10 cellular contexts compared by ENCODE assay signal in the genomic region with DNA sequence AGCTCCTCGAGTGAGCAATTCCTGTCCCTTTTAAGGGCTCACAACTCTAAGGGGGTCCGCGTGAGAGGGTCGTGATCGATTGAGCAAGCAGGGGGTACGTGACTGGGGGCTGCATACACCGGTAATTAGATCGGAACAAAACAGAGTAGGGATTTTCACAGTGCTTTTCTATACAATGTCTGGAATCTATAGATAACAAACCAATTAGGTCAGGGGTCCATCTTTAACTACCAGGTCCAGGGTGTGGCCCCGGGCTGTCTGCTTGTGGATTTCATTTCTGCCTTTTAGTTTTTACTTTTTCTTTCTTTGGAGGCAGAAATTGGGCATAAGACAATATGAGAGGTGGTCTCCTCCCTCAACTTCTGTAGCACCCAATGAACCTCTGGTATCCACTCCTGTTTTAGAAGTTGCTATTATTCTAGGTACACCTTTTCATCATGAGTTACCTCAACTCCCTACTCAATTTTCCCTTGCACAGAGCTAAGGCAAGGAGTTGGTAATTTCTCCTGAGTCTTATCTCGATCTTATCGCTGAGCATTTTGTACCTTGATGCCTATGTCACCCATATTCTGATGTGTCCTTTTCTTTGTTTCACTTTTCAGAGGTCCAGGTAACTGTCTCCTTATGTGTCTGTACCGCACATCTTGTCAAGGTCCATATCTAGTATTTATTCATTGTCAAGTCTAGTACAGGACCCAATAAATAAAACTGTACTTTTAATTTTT. TPM values are rescaled to one million over a fixed set of nuclear protein-coding genes. Genes with fewer than 3 reads are reported as not detected.
DNase-seq lines count a peak whose midpoint lies in the region; ATAC-seq and TF ChIP-seq lines count a peak whose summit lies in the region.
"Not testable (repeated sequence)": the region's sequence is repeated elsewhere in the genome, so short reads cannot be mapped to it uniquely, and the experiment has no call there.
"Had no signal": no experiment of that assay in that cellular context is flagged by ENCODE, and none has a peak within 500 bp of the region (broad histone marks: within the 10 kb centered on the region; RNA-seq: fewer than 3 reads in every experiment).

No MANE protein-coding gene starts in this region.

- H3K27me3 ChIP-seq in DOHH2 (ENCODE audit: control insufficient read depth, low read length); OCI-LY1 (ENCODE audit: insufficient read depth, low read length); mononuclear cell (ENCODE audit: insufficient read depth, low read length); uterus: not testable (repeated sequence)

- intact Hi-C loops in uterus (cut with DNase I; ENCODE audit: low total_unique reads), result not testable (repeated sequence)

- peaks cover 63% of the 10 kb centered on the region for H3K4me1 Mint-ChIP-seq in activated T-cell treated with anti-CD3 and anti-CD28 coated beads, Interleukin-2, amount 50 U/mL, for 4 hours (ENCODE audit: low read depth)

- H3K36me3 Mint-ChIP-seq in activated T-cell treated with anti-CD3 and anti-CD28 coated beads, Interleukin-2, amount 50 U/mL, for 4 hours (ENCODE audit: insufficient read depth), result peaks cover 10% of the 10 kb centered on the region

- H3F3A ChIP-seq in DOHH2 (ENCODE audit: control insufficient read depth, insufficient read depth), result peaks cover 11% of the 10 kb centered on the region
- H3F3A ChIP-seq in OCI-LY1 (ENCODE audit: insufficient read depth, low read length), result not testable (repeated sequence)

- not testable (repeated sequence) for H3K27me3 Mint-ChIP-seq in activated T-cell treated with anti-CD3 and anti-CD28 coated beads, Interleukin-2, amount 50 U/mL, for 4 hours (ENCODE audit: low read depth)

- ATAC-seq in activated T-cell treated with anti-CD3 and anti-CD28 coated beads, Interleukin-2, amount 50 U/mL, for 4 hours, result peak; percentile 9 to 42

- TF ChIP-seq CTCF in DOHH2 (IDR thresholded peaks at IDR 0.05; ENCODE audit: low read depth, low read length, poor library complexity, severe bottlenecking); OCI-LY1 (IDR thresholded peaks at IDR 0.05; ENCODE audit: low read length); fibroblast of villous mesenchyme (IDR thresholded peaks at IDR 0.05; ENCODE audit: insufficient read depth, low read depth, low read length); uterus (IDR thresholded peaks at IDR 0.05): not testable (repeated sequence)

- peak overlapping the region; percentile 89 for H3K9ac ChIP-seq in OCI-LY1 (ENCODE audit: low read length)

- TF ChIP-seq POLR2A in uterus (IDR thresholded peaks at IDR 0.05), result not testable (repeated sequence)

- H3K4me1 ChIP-seq in DOHH2 (ENCODE audit: control insufficient read depth, low read length) (peaks cover 37% of the 10 kb centered on the region), OCI-LY1 (ENCODE audit: insufficient read depth, low read length, severe bottlenecking) (peaks cover 37% of the 10 kb centered on the region), mononuclear cell (ENCODE audit: insufficient read depth, low read length) (peaks cover 42% of the 10 kb centered on the region)
- H3K4me1 ChIP-seq in uterus, result not testable (repeated sequence)

- not testable (repeated sequence) for DNase-seq in activated T-cell treated with anti-CD3 and anti-CD28 coated beads, Interleukin-2, amount 50 U/mL, for 4 hours; caudate nucleus (lab: John Stamatoyannopoulos, UW); fibroblast of villous mesenchyme (ENCODE audit: low read depth); uterus

- peaks cover 23% of the 10 kb centered on the region for H3K79me2 ChIP-seq in DOHH2 (ENCODE audit: control insufficient read depth, low read length)
- H3K79me2 ChIP-seq in OCI-LY1 (ENCODE audit: insufficient read depth, low read length), result not testable (repeated sequence)

- not testable (repeated sequence) for H3K9me3 ChIP-seq in DOHH2 (ENCODE audit: control insufficient read depth, insufficient read depth, low read length); OCI-LY1 (ENCODE audit: low read length); mononuclear cell (ENCODE audit: low read depth, low read length); uterus

- H3K4me3 ChIP-seq in DOHH2 (ENCODE audit: low read length), result peak overlapping the region; percentile 78
- H3K4me3 ChIP-seq in OCI-LY1 (ENCODE audit: low read depth, low read length, poor library complexity, severe bottlenecking), result peak overlapping the region; percentile 80
- H3K4me3 ChIP-seq in fibroblast of villous mesenchyme (ENCODE audit: low read depth, low read length), result peak overlapping the region; percentile 62
- peak overlapping the region; percentile 83 for H3K4me3 ChIP-seq in mononuclear cell (ENCODE audit: low read length)
- H3K4me3 ChIP-seq in skin epidermis, result peak overlapping the region; percentile 26 to 53 (median 45)
- peak overlapping the region; percentile 41 to 47 for H3K4me3 ChIP-seq in uterus

- peak overlapping the region; percentile 88 for H3K4me3 Mint-ChIP-seq in activated T-cell treated with anti-CD3 and anti-CD28 coated beads, Interleukin-2, amount 50 U/mL, for 4 hours

- peak overlapping the region; percentile 81 for H3K4me2 ChIP-seq in DOHH2 (ENCODE audit: low read length)
- peak overlapping the region; percentile 82 for H3K4me2 ChIP-seq in OCI-LY1 (ENCODE audit: low read length)

- H3K9me3 Mint-ChIP-seq in activated T-cell treated with anti-CD3 and anti-CD28 coated beads, Interleukin-2, amount 50 U/mL, for 4 hours, result not testable (repeated sequence)

- H2AFZ ChIP-seq in OCI-LY1 (ENCODE audit: low read length), result not testable (repeated sequence)

- H4K20me1 ChIP-seq in DOHH2 (ENCODE audit: control insufficient read depth, insufficient read depth, low read depth, low read length); OCI-LY1 (ENCODE audit: insufficient read depth, low read length): not testable (repeated sequence)

- not testable (repeated sequence) for H3K36me3 ChIP-seq in DOHH2 (ENCODE audit: control insufficient read depth, low read length); OCI-LY1 (ENCODE audit: insufficient read depth, low read length); uterus

- H3K27ac ChIP-seq in DOHH2 (ENCODE audit: low read depth, low read length) (peak overlapping the region; percentile 90), OCI-LY1 (ENCODE audit: low read depth, low read length, poor library complexity, severe bottlenecking) (peak overlapping the region; percentile 93), caudate nucleus (ENCODE audit: low read depth, low read length) (peak overlapping the region; percentile 58), skin epidermis (peak overlapping the region in 20 of 21 experiments; percentile 53 to 99 (median 86)), uterus (peak overlapping the region; percentile 86 to 98)

- not testable (repeated sequence) for H3K9me2 ChIP-seq in DOHH2 (replicated peaks; ENCODE audit: control insufficient read depth, low read length); OCI-LY1 (ENCODE audit: low read depth, low read length)

RNA-seq across cellular contexts. Expression of gene TRIM22, which starts 1.8 kb away (rescaled TPM):
- 10 to 100 TPM; 25.0 to 53.3 (median 41.1) TPM for total RNA-seq in activated T-cell treated with anti-CD3 and anti-CD28 coated beads, Interleukin-2, amount 50 U/mL, for 4 hours
- total RNA-seq in fibroblast of villous mesenchyme (70.9 and 104 TPM in 2 replicates), mononuclear cell (252 TPM), uterus (10 to 100 TPM; 10.9 to 64.8 (median 25.4) TPM)

RNA-seq across cellular contexts. Expression of gene TRIM5, which starts 6.5 kb away (rescaled TPM):
- total RNA-seq in activated T-cell treated with anti-CD3 and anti-CD28 coated beads, Interleukin-2, amount 50 U/mL, for 4 hours, result 1 to 10 TPM; 5.0 to 8.7 (median 5.2) TPM
- 31.2 and 65.2 TPM in 2 replicates for total RNA-seq in fibroblast of villous mesenchyme
- total RNA-seq in mononuclear cell, result 6.5 TPM
- 10 to 100 TPM in 3 of 4 donors, 1 to 10 TPM in 1; 4.4 to 50.4 (median 37.4) TPM for total RNA-seq in uterus

RNA-seq across cellular contexts. Expression of gene OR56B1, which starts 44.8 kb away (rescaled TPM):
- not detected for total RNA-seq in activated T-cell treated with anti-CD3 and anti-CD28 coated beads, Interleukin-2, amount 50 U/mL, for 4 hours
- total RNA-seq in fibroblast of villous mesenchyme (not detected in 2 replicates), mononuclear cell (0.42 TPM), uterus (under 1 TPM in 1 of 4 donors, not detected in 3; 0.79 TPM)
- total RNA-seq: lung microvascular endothelial cell, SK-MEL-5 had no signal
